In the genomic region with DNA sequence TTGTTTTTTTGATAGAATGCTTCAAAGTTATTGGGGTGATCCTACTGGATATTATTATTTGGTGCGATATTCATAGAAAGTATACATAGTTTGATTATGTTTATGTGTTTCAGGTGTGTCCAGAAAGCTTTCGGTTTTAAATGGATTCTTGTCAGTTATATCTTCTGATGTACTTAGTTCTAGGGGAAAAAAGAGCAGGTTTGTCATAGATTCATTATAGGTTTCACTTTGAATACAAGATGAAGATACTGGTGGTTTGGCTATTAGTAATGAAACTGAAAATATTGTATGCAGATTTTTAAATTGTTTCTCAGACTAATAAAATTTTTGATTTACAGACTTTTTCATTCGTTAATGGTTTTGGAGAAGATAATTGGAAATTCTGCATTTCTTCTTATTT, we compare ENCODE assay signal across 13 cellular contexts.
DNase-seq lines count a peak whose midpoint lies in the region; ATAC-seq lines count a peak whose summit lies in the region.
"Had no signal": no experiment of that assay in that cellular context is flagged by ENCODE, and none has a peak within 500 bp of the region (broad histone marks: within the 10 kb centered on the region; RNA-seq: fewer than 3 reads in every experiment).

No MANE protein-coding gene starts in this region.

- POLR2A ChIA-PET in CD4-positive, alpha-beta memory T cell (lab: Charles Lee; ENCODE audit: partially characterized antibody): no interaction called here

- H3K4me1 Mint-ChIP-seq in memory B cell: peaks cover 7% of the 10 kb centered on the region
- H3K4me1 Mint-ChIP-seq in CD4-positive, alpha-beta memory T cell: peaks cover 14 to 28% (median 22%) of the 10 kb centered on the region in 4 donors
- H3K4me1 Mint-ChIP-seq: H9 had no signal

- no peak overlapping the region for H3K4me3 Mint-ChIP-seq in memory B cell
- peak overlapping the region in 3 of 8 donors; percentile 25 to 59 (median 55) for H3K4me3 Mint-ChIP-seq in CD4-positive, alpha-beta memory T cell
- H3K4me3 Mint-ChIP-seq: H9 had no signal

- intact Hi-C loops in CD4-positive, alpha-beta memory T cell (cut with micrococcal nuclease): loop anchor here (5.0 kb wide), 1 partner anchor 36 kb away; no protein-coding TSS in a partner anchor

- peaks cover 3% of the 10 kb centered on the region for H3K36me3 ChIP-seq in CD4-positive, alpha-beta memory T cell (ENCODE audit: insufficient read depth, low read length)

- no peaks in the 10 kb centered on the region for H3K9me3 ChIP-seq in CD4-positive, alpha-beta memory T cell (ENCODE audit: control insufficient read depth in 1 of 2, low read length in 2 of 2)
- H3K9me3 ChIP-seq: suprapubic skin had no signal

- H3K27ac Mint-ChIP-seq in memory B cell: peak overlapping the region; percentile 26
- H3K27ac Mint-ChIP-seq in CD4-positive, alpha-beta memory T cell: peak overlapping the region in 3 of 7 donors; percentile 6 to 35 (median 22)
- H3K27ac Mint-ChIP-seq: H9 had no signal

- H3K4me1 ChIP-seq in CD4-positive, alpha-beta memory T cell (ENCODE audit: insufficient read depth, low read length): peaks cover 12% of the 10 kb centered on the region
- H3K4me1 ChIP-seq: suprapubic skin had no signal

- no peaks in the 10 kb centered on the region for H3K27me3 ChIP-seq in CD4-positive, alpha-beta memory T cell (ENCODE audit: insufficient read depth, low read length)
- H3K27me3 ChIP-seq: suprapubic skin had no signal

- ATAC-seq in activated CD4-positive, CD25-positive, alpha-beta regulatory T cell treated with anti-CD3 and anti-CD28 coated beads, Interleukin-2, amount 50 U/mL, for 24 hours: peak; percentile 87 to 92
- ATAC-seq in GM21576 (IDR thresholded peaks at IDR 0.05; ENCODE audit: unreplicated experiment) (peak; percentile 86), HG03139 (IDR thresholded peaks at IDR 0.05; ENCODE audit: unreplicated experiment) (peak; percentile 84), memory B cell (ENCODE audit: low read depth) (no peak)

- no peak overlapping the region for H3K4me3 ChIP-seq in CD4-positive, alpha-beta memory T cell (ENCODE audit: low read length in 2 of 2)
- H3K4me3 ChIP-seq: suprapubic skin had no signal

- peaks cover 22% of the 10 kb centered on the region for H3K36me3 Mint-ChIP-seq in memory B cell
- H3K36me3 Mint-ChIP-seq in CD4-positive, alpha-beta memory T cell: peaks cover 56% of the 10 kb centered on the region in 2 donors

- peaks cover 2% of the 10 kb centered on the region for H3K9me3 Mint-ChIP-seq in memory B cell
- no peaks in the 10 kb centered on the region for H3K9me3 Mint-ChIP-seq in CD4-positive, alpha-beta memory T cell

- CTCF ChIA-PET in CD4-positive, alpha-beta memory T cell (lab: Charles Lee; ENCODE audit: partially characterized antibody): interaction anchor here (0.7 kb wide), 1 partner anchor 94 kb away, joined by 3 read pairs; no protein-coding TSS in a partner anchor

- DNase-seq in activated CD4-positive, CD25-positive, alpha-beta regulatory T cell treated with anti-CD3 and anti-CD28 coated beads, Interleukin-2, amount 50 U/mL, for 72 hours: no peak
- no peak for DNase-seq in memory B cell (ENCODE audit: low spot score in 2 of 2)
- DNase-seq in CD4-positive, alpha-beta memory T cell: no peak
- DNase-seq in OCI-M1 (lab: John Stamatoyannopoulos, UW): no peak
- no peak for DNase-seq in NCI-H82 treated with DMSO at 0.1 percent for 48 hours (lab: John Stamatoyannopoulos, UW; ENCODE audit: unreplicated experiment)
- DNase-seq: H9, NCI-H774, occipital lobe had no signal

- no peaks in the 10 kb centered on the region for H3K27me3 Mint-ChIP-seq in memory B cell
- no peaks in the 10 kb centered on the region for H3K27me3 Mint-ChIP-seq in CD4-positive, alpha-beta memory T cell

- no peak overlapping the region for H3K27ac ChIP-seq in CD4-positive, alpha-beta memory T cell (ENCODE audit: low read depth, low read length)
- H3K27ac ChIP-seq: 22Rv1, suprapubic skin had no signal
